Comparison of ENCODE assay signal across 22 cellular contexts in genomic region chr17:79518330-79519151, GRCh38.
"Had no signal": no experiment of that assay in that cellular context is flagged by ENCODE, and none has a peak within 500 bp of the region (broad histone marks: within the 10 kb centered on the region; RNA-seq: fewer than 3 reads in every experiment).

No MANE protein-coding gene starts in this region.

- H3K36me3 Mint-ChIP-seq: activated naive CD4-positive, alpha-beta T cell treated with anti-CD3 and anti-CD28 coated beads, Interleukin-2, amount 10 ng/mL, durations not matched to agents 7 days and 5 days; activated naive CD8-positive, alpha-beta T cell treated with anti-CD3 and anti-CD28 coated beads, Interleukin-2, amount 10 ng/mL, durations not matched to agents 7 days and 5 days had no signal

- H3K4me3 Mint-ChIP-seq: activated CD8-positive, alpha-beta T cell treated with anti-CD3 and anti-CD28 coated beads for 36 hours; activated naive CD4-positive, alpha-beta T cell treated with anti-CD3 and anti-CD28 coated beads, Interleukin-2, amount 10 ng/mL, durations not matched to agents 7 days and 5 days; activated naive CD8-positive, alpha-beta T cell treated with anti-CD3 and anti-CD28 coated beads, Interleukin-2, amount 10 ng/mL, durations not matched to agents 7 days and 5 days; activated T-cell treated with anti-CD3 and anti-CD28 coated beads, Interleukin-2, amount 50 U/mL, for 72 hours had no signal

- H3K9me3 ChIP-seq: adrenal gland had no signal

- H3K27ac ChIP-seq: adrenal gland, VCaP had no signal

- H3K27ac Mint-ChIP-seq: activated CD8-positive, alpha-beta T cell treated with anti-CD3 and anti-CD28 coated beads for 36 hours; activated naive CD4-positive, alpha-beta T cell treated with anti-CD3 and anti-CD28 coated beads, Interleukin-2, amount 10 ng/mL, durations not matched to agents 7 days and 5 days; activated naive CD8-positive, alpha-beta T cell treated with anti-CD3 and anti-CD28 coated beads, Interleukin-2, amount 10 ng/mL, durations not matched to agents 7 days and 5 days; activated T-cell treated with anti-CD3 and anti-CD28 coated beads, Interleukin-2, amount 50 U/mL, for 72 hours; activated T-helper 2 cell treated with anti-CD3 and anti-CD28 coated beads, Interferon-gamma antibody, Interleukin-2, Interleukin-4, amounts not matched to agents 10 μg/mL and 5 μg/mL and 100 μg/mL, durations not matched to agents 14 hours and 24 hours and 36 hours had no signal

- DNase-seq: activated CD4-positive, alpha-beta T cell treated with anti-CD3 and anti-CD28 coated beads for 4 hours; activated CD8-positive, alpha-beta memory T cell treated with anti-CD3 and anti-CD28 coated beads, Interleukin-2, amount 50 U/mL, for 4 hours; activated CD8-positive, alpha-beta T cell treated with anti-CD3 and anti-CD28 coated beads for 36 hours; activated gamma-delta T cell treated with Interleukin-2 at 50 U/mL for 16 hours; activated naive CD4-positive, alpha-beta T cell treated with anti-CD3 and anti-CD28 coated beads, Interleukin-2, amount 10 ng/mL, durations not matched to agents 7 days and 5 days; activated naive CD8-positive, alpha-beta T cell treated with anti-CD3 and anti-CD28 coated beads, Interleukin-2, amount 10 ng/mL, durations not matched to agents 7 days and 5 days; activated T-cell treated with anti-CD3 and anti-CD28 coated beads, Interleukin-2, amount 50 U/mL, for 72 hours; adrenal gland; aorta; central memory CD4-positive, alpha-beta T cell; Kasumi-1; KBM-7; NCI-H1092; NCI-H1930; NCI-H2171; NCI-H446 treated with DMSO at 0.1 percent for 48 hours; NCI-H524 treated with DMSO at 0.1 percent for 48 hours; NCI-H748 treated with DMSO at 0.1 percent for 48 hours; SIG-M5; T-helper 1 cell had no signal

- H3K9me3 Mint-ChIP-seq: activated CD8-positive, alpha-beta T cell treated with anti-CD3 and anti-CD28 coated beads for 36 hours; activated naive CD4-positive, alpha-beta T cell treated with anti-CD3 and anti-CD28 coated beads, Interleukin-2, amount 10 ng/mL, durations not matched to agents 7 days and 5 days; activated naive CD8-positive, alpha-beta T cell treated with anti-CD3 and anti-CD28 coated beads, Interleukin-2, amount 10 ng/mL, durations not matched to agents 7 days and 5 days; activated T-cell treated with anti-CD3 and anti-CD28 coated beads, Interleukin-2, amount 50 U/mL, for 72 hours; activated T-helper 2 cell treated with anti-CD3 and anti-CD28 coated beads, Interferon-gamma antibody, Interleukin-2, Interleukin-4, amounts not matched to agents 10 μg/mL and 5 μg/mL and 100 μg/mL, durations not matched to agents 14 hours and 24 hours and 36 hours had no signal

- H3K36me3 ChIP-seq: adrenal gland had no signal

- H3K4me1 ChIP-seq: adrenal gland had no signal

- ATAC-seq: activated CD8-positive, alpha-beta T cell treated with anti-CD3 and anti-CD28 coated beads for 36 hours; activated T-cell treated with anti-CD3 and anti-CD28 coated beads, Interleukin-2, amount 50 U/mL, for 72 hours had no signal

- H3K4me1 Mint-ChIP-seq: activated naive CD4-positive, alpha-beta T cell treated with anti-CD3 and anti-CD28 coated beads, Interleukin-2, amount 10 ng/mL, durations not matched to agents 7 days and 5 days; activated naive CD8-positive, alpha-beta T cell treated with anti-CD3 and anti-CD28 coated beads, Interleukin-2, amount 10 ng/mL, durations not matched to agents 7 days and 5 days had no signal

- H3K4me3 ChIP-seq: adrenal gland had no signal
